26 cellular contexts compared by ENCODE assay signal in genomic region chr1:61519631-61520030, GRCh38.
"Had no signal": no experiment of that assay in that cellular context is flagged by ENCODE, and none has a peak within 500 bp of the region (broad histone marks: within the 10 kb centered on the region; RNA-seq: fewer than 3 reads in every experiment).

No MANE protein-coding gene starts in this region.

- H3K36me3 ChIP-seq: ascending aorta, neutrophil, uterus had no signal

- H3K4me3 ChIP-seq: ascending aorta, psoas muscle, smooth muscle cell, uterus had no signal

- H3K27me3 ChIP-seq: ascending aorta, neutrophil, uterus had no signal

- FAIRE-seq: islet of Langerhans had no signal

- ATAC-seq: effector memory CD8-positive, alpha-beta T cell; left ventricle myocardium superior; psoas muscle; stimulated activated memory B cell treated with anti-CD40 and anti-IgM and Interleukin-4, amounts not matched to agents 10 μg/mL and 1 μg/mL and 100 μg/mL, for 72 hours; stimulated activated naive CD8-positive, alpha-beta T cell treated with anti-CD3 and anti-CD28 coated beads, Interleukin-15, amount 100 ng/mL, for 72 hours had no signal

- H3K27ac ChIP-seq: ascending aorta, neutrophil, psoas muscle, uterus had no signal

- H3K9me3 ChIP-seq: ascending aorta, neutrophil, psoas muscle, uterus had no signal

- H3K4me1 ChIP-seq: ascending aorta, psoas muscle, uterus had no signal

- H3K4me2 ChIP-seq: smooth muscle cell had no signal

- DNase-seq: activated CD4-positive, alpha-beta memory T cell treated with anti-CD3 and anti-CD28 coated beads for 36 hours; activated CD4-positive, alpha-beta T cell treated with anti-CD3 and anti-CD28 coated beads, Interleukin-2, amount 10 ng/mL, durations not matched to agents 24 days and 14 days; activated CD4-positive, CD25-positive, alpha-beta regulatory T cell treated with anti-CD3 and anti-CD28 coated beads, Interleukin-2, amount 50 U/mL, for 72 hours; activated CD8-positive, alpha-beta memory T cell treated with anti-CD3 and anti-CD28 coated beads, Interleukin-2, amount 50 U/mL, for 4 hours; activated effector memory CD4-positive, alpha-beta T cell treated with anti-CD3 and anti-CD28 coated beads, Interleukin-2, amount 50 U/mL, for 16 hours; activated naive CD4-positive, alpha-beta T cell treated with anti-CD3 and anti-CD28 coated beads, Interleukin-2, amount 10 ng/mL, durations not matched to agents 7 days and 5 days; activated naive CD8-positive, alpha-beta T cell treated with anti-CD3 and anti-CD28 coated beads, Interleukin-2, amount 10 ng/mL, durations not matched to agents 7 days and 5 days; activated T-cell treated with anti-CD3 and anti-CD28 coated beads, Interleukin-2, amount 50 U/mL, for 1 hour; cortex of kidney; effector memory CD8-positive, alpha-beta T cell; foreskin melanocyte; left ventricle myocardium superior; naive B cell; nephron progenitor cell; psoas muscle; stimulated activated CD4-positive, alpha-beta T cell treated with anti-CD3 and anti-CD28 coated beads, Interleukin-1b, Interleukin-23, amount 100 ng/mL, for 48 hours; stimulated activated CD4-positive, alpha-beta T cell treated with anti-CD3 and anti-CD28 coated beads, Interleukin-4, amount 100 ng/mL, for 4 hours; stimulated activated CD8-positive, alpha-beta memory T cell treated with anti-CD3 and anti-CD28 coated beads, Interleukin-4, amount 100 ng/mL, for 48 hours; stimulated activated naive CD8-positive, alpha-beta T cell treated with anti-CD3 and anti-CD28 coated beads, Interleukin-15, amount 100 ng/mL, for 72 hours; substantia nigra; uterus had no signal
